8 cellular contexts compared by ENCODE assay signal in the genomic region with DNA sequence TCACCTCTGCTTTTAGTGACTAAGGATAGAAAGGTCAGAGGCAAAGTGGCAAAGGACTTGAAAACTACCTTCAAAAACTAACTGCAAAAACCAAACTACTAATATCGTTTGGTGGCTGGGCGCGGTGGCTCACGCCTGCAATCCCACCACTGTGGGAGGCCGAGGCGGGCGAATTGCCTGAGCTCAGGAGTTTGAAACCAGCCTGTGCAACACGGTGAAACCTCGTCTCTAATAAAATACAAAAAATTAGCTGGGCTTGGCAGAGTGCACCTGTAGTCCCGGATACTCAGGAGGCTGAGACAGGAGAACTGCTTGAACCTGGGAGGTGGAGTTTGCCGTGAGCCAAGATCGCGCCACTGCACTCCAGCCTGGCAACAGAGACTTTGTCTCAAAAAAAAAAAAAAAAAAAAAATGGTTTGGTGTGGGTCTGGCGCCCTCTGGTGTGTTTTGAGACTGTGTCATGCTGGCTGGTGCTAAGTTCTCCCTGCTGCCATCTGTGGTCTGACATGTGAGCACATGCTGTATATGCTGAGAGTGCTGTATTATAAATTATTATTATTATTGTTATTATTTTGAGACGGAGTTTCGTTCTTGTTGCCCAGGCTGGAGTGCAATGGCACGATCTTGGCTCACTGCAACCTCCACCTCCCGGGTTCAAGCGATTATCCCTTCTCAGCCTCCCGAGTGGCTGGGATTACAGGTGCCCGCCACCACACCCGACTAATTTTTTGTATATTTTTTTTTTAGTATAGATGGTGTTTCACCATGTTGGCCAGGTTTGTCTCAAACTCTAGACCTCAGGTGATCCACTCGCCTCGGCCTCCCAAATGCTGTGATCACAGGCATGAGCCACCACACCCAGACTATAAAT. TPM values are rescaled to one million over a fixed set of nuclear protein-coding genes. Genes with fewer than 3 reads are reported as not detected.
A peak's percentile ranks its signal among the peaks of the same experiment; 100 is the strongest.
DNase-seq lines count a peak whose midpoint lies in the region; ATAC-seq, FAIRE-seq and TF ChIP-seq lines count a peak whose summit lies in the region.

No MANE protein-coding gene starts in this region.

- no peak overlapping the region for H3K4me3 ChIP-seq in A549
- H3K4me3 ChIP-seq in kidney (ENCODE audit: low read length in 2 of 2): no peak overlapping the region

- FAIRE-seq in A549 (lab: Jason Lieb, UNC) (no peak), kidney (lab: Jason Lieb, UNC) (peak; percentile 77)

- no peaks in the 10 kb centered on the region for H3K9me3 ChIP-seq in A549
- no peaks in the 10 kb centered on the region for H3K9me3 ChIP-seq in kidney (ENCODE audit: control insufficient read depth in 1 of 2, low read length in 2 of 2)

- no peaks in the 10 kb centered on the region for H3K36me3 ChIP-seq in kidney (ENCODE audit: control insufficient read depth in 1 of 2, insufficient read depth in 2 of 2, low read length in 2 of 2)

- peak; percentile 70 for TF ChIP-seq RAD21 in A549 (conservative IDR thresholded peaks at IDR 0.05 in 1 of 2, IDR thresholded peaks at IDR 0.05 in 1 of 2)

- no peak for TF ChIP-seq EP300 in A549 (IDR thresholded peaks at IDR 0.05)

- 40% methylated on average over 24 of the region's 24 CpGs for WGBS in A549 (ENCODE audit: missing lambda C conversion rate)

- CTCF ChIA-PET in A549 (lab: Yijun Ruan, JAX): interaction anchor here (0.6 to 2.5 kb wide), 22 partner anchors 8 to 720 kb away, joined by 3 to 16 read pairs (median 4); no protein-coding TSS in a partner anchor

- peak overlapping the region; percentile 64 for H3K4me2 ChIP-seq in A549

- H3K27ac ChIP-seq in A549: no peak overlapping the region
- H3K27ac ChIP-seq in kidney (ENCODE audit: low read depth in 2 of 2, low read length in 2 of 2): no peak overlapping the region

- TF ChIP-seq CTCF in A549 (IDR thresholded peaks at IDR 0.05) (peak; percentile 71), kidney (IDR thresholded peaks at IDR 0.05; ENCODE audit: borderline replicate concordance, extremely low read depth, insufficient read depth) (peak; percentile 76)

- in situ Hi-C loops in T47D (cut with HindIII; ENCODE audit: low pct_unique_long_range_greater_than_20kb, low sequenced_read_pairs): no loop called here

- ATAC-seq in A549 (peak; percentile 99 to 100), GM18499 (IDR thresholded peaks at IDR 0.05; ENCODE audit: insufficient read depth, unreplicated experiment) (peak; percentile 58), HG03039 (IDR thresholded peaks at IDR 0.05; ENCODE audit: unreplicated experiment) (peak; percentile 48)

- TF ChIP-seq POLR2A in A549 (IDR thresholded peaks at IDR 0.05; ENCODE audit: low read length): no peak

- no peak overlapping the region for H3K9ac ChIP-seq in kidney (ENCODE audit: low read length in 2 of 2)

- no peaks in the 10 kb centered on the region for H3K4me1 ChIP-seq in A549
- H3K4me1 ChIP-seq in kidney (ENCODE audit: control insufficient read depth in 1 of 2, insufficient read depth in 1 of 2, low read depth in 1 of 2, low read length in 2 of 2): no peaks in the 10 kb centered on the region

- POLR2A ChIA-PET in A549 (lab: Yijun Ruan, JAX): no interaction called here

- DNase-seq in A549 (ENCODE audit: low read depth in 1 of 2, low spot score in 1 of 2): peak; percentile 76 to 84
- peak; percentile 41 for DNase-seq in NCI-H2107 treated with DMSO at 0.1 percent for 48 hours (lab: John Stamatoyannopoulos, UW; ENCODE audit: unreplicated experiment)
- DNase-seq in UCSD-AML1 (lab: John Stamatoyannopoulos, UW; ENCODE audit: unreplicated experiment): peak; percentile 58
- DNase-seq in T47D (ENCODE audit: low read depth in 1 of 2, low spot score in 1 of 2): peak; percentile 81 to 86
- DNase-seq in kidney: no peak
- DNase-seq in stimulated activated CD4-positive, alpha-beta T cell treated with anti-CD3 and anti-CD28 coated beads, Interleukin-2, amount 100 ng/mL, for 4 hours (ENCODE audit: low read depth): peak; percentile 48

- intact Hi-C loops in kidney (cut with DNase I): no loop called here

TF ChIP-seq in A549, 52 proteins besides CTCF, POLR2A, EP300 and RAD21:
- TF ChIP-seq NR3C1 (IDR thresholded peaks at IDR 0.05) (no peak), ZFP36 (IDR thresholded peaks at IDR 0.05; ENCODE audit: borderline replicate concordance, partially characterized antibody) (no peak), SMC3 (IDR thresholded peaks at IDR 0.05) (peak; percentile 62), JUNB (IDR thresholded peaks at IDR 0.05) (no peak), HEYL (CRISPR knock-in tag; IDR thresholded peaks at IDR 0.05) (no peak), RNF2 (IDR thresholded peaks at IDR 0.05; ENCODE audit: borderline replicate concordance, low read depth) (no peak), POLR2AphosphoS2 (conservative IDR thresholded peaks at IDR 0.05; ENCODE audit: low read length) (no peak), ZNF302 (CRISPR knock-in tag; IDR thresholded peaks at IDR 0.05) (no peak)

RNA-seq across cellular contexts. Expression of gene RNF17, which starts 36.0 kb away (rescaled TPM):
- polyA plus RNA-seq in A549 (2011; rRNA removed) (not detected in 2 replicates), A549 (2017; fragmentation: RNase III; extraction: RNeasy Plus Mini Kit Qiagen cat#74134 plus additional on column Dnase treatment) (not detected in 3 replicates), kidney (ENCODE audit: insufficient read depth, low read depth, low replicate concordance) (not detected)
- not detected in 2 replicates for polyA plus RNA-seq in A549 (2012; cell fraction: cytosol; rRNA removed)
- not detected in 2 replicates for polyA plus RNA-seq in A549 (2012; cell fraction: nucleus; rRNA removed)
- polyA minus RNA-seq in A549 (2011; rRNA and poly(A)+ RNA removed): not detected in 2 replicates
- not detected for total RNA-seq in kidney

RNA-seq across cellular contexts. Expression of gene ATP12A, which starts 47.8 kb away (rescaled TPM):
- 0.03 TPM in 1 of 2 replicates, not detected in the other for polyA plus RNA-seq in A549 (2011; rRNA removed)
- polyA plus RNA-seq in A549 (2012; cell fraction: cytosol; rRNA removed): 0.01 TPM in 1 of 2 replicates, not detected in the other
- 0.02 TPM in 1 of 2 replicates, not detected in the other for polyA plus RNA-seq in A549 (2012; cell fraction: nucleus; rRNA removed)
- polyA plus RNA-seq in A549 (2017; fragmentation: RNase III; extraction: RNeasy Plus Mini Kit Qiagen cat#74134 plus additional on column Dnase treatment): not detected in 3 replicates
- polyA minus RNA-seq in A549 (2011; rRNA and poly(A)+ RNA removed): not detected in 2 replicates
- 0.22 TPM for total RNA-seq in kidney
- 6.5 TPM for polyA plus RNA-seq in kidney (ENCODE audit: insufficient read depth, low read depth, low replicate concordance)

Comparison
In these comparisons a context has a peak if more than half of its experiments do, and no peak if none do; other contexts are left out.
1. ATAC-seq: peak in every context shown above with its lines; median percentile 100 in A549; 58 in GM18499; 48 in HG03039.